1 cellular context compared by ENCODE assay signal in the genomic region with DNA sequence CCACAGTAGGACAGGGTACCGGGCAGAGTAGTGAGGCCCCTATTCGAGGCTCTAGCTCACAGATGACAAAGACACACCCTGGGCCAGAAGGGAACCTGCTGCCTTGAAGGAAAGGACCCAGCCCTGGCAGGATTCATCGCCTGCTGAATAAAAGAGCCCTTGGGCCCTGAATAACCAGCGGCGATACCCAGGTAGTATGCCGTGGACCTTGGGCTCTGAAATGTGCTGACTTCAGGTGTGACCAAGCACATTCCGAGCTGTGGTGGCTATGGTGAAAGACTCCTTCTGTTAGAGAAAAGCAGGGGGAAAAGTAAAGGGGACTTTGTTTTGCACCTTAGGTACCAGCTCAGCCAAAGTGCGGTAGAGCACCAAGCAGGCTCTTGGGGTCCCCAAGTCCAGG.
TF ChIP-seq lines count a peak whose summit lies in the region.

No MANE protein-coding gene starts in this region.

TF ChIP-seq in H1, 55 proteins besides CTCF, POLR2A, EP300 and RAD21:
- 0 out of 2 replicates have a peak, but pooled peaks have one; percentile 5 for TF ChIP-seq MAFK (IDR thresholded peaks at IDR 0.05; ENCODE audit: low read depth, low read length)
- no peak for TF ChIP-seq SP2 (IDR thresholded peaks at IDR 0.05; ENCODE audit: low read length)
- TF ChIP-seq BACH1 (IDR thresholded peaks at IDR 0.05; ENCODE audit: low read length), result peak; percentile 56
